Comparison of ENCODE assay signal across 9 cellular contexts in the genomic region with DNA sequence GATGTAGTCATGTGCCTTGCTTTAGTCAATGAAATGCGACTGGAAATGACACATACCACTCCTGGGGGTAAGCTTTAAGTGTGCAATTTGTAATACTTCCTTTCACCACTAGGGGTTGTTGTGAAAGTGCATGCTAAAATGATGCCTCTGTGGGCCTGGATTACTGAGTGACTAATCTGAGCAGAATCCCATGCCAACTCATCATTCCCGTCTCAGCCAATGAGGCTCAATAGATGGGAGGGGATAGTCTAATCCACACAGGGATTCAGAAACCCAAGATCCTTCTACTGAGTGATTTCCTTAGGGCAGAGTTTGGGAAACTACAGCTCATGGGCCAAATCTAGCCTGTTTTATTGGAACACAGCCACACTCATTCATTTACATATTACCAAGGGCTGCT. TPM values are rescaled to one million over a fixed set of nuclear protein-coding genes. Genes with fewer than 3 reads are reported as not detected.
DNase-seq lines count a peak whose midpoint lies in the region; ATAC-seq and TF ChIP-seq lines count a peak whose summit lies in the region.
"Had no signal": no experiment of that assay in that cellular context is flagged by ENCODE, and none has a peak within 500 bp of the region (broad histone marks: within the 10 kb centered on the region; RNA-seq: fewer than 3 reads in every experiment).

No MANE protein-coding gene starts in this region.

- no peaks in the 10 kb centered on the region for H3K27me3 ChIP-seq in MG63
- no peaks in the 10 kb centered on the region for H3K27me3 ChIP-seq in naive thymus-derived CD4-positive, alpha-beta T cell (ENCODE audit: control insufficient read depth in 2 of 2, insufficient read depth in 2 of 2, low read length in 2 of 2)
- H3K27me3 ChIP-seq: BLaER1 treated with 17β-estradiol and CSF1 and Interleukin-3, amounts not matched to agents 10 nM and 100 nM had no signal

- H3K27ac Mint-ChIP-seq in brain: no peak overlapping the region
- H3K27ac Mint-ChIP-seq in naive thymus-derived CD4-positive, alpha-beta T cell: no peak overlapping the region
- no peak overlapping the region for H3K27ac Mint-ChIP-seq in T-helper 2 cell treated with Interferon-gamma antibody and Interleukin-4, amounts not matched to agents 5 μg/mL and 100 μg/mL, for 36 hours

- H3K4me1 Mint-ChIP-seq in brain: no peaks in the 10 kb centered on the region
- H3K4me1 Mint-ChIP-seq in naive thymus-derived CD4-positive, alpha-beta T cell: no peaks in the 10 kb centered on the region
- no peaks in the 10 kb centered on the region for H3K4me1 Mint-ChIP-seq in T-helper 2 cell treated with Interferon-gamma antibody and Interleukin-4, amounts not matched to agents 5 μg/mL and 100 μg/mL, for 36 hours (ENCODE audit: low read depth)

- no peaks in the 10 kb centered on the region for H3K9me3 ChIP-seq in MG63
- no peaks in the 10 kb centered on the region for H3K9me3 ChIP-seq in naive thymus-derived CD4-positive, alpha-beta T cell (ENCODE audit: control insufficient read depth in 2 of 3, low read length in 3 of 3)

- POLR2A ChIA-PET in naive thymus-derived CD4-positive, alpha-beta T cell (lab: Charles Lee): no interaction called here

- H3K27me3 Mint-ChIP-seq in brain: peaks cover 10% of the 10 kb centered on the region
- no peaks in the 10 kb centered on the region for H3K27me3 Mint-ChIP-seq in naive thymus-derived CD4-positive, alpha-beta T cell
- H3K27me3 Mint-ChIP-seq in T-helper 2 cell treated with Interferon-gamma antibody and Interleukin-4, amounts not matched to agents 5 μg/mL and 100 μg/mL, for 36 hours (ENCODE audit: low read depth): no peaks in the 10 kb centered on the region

- CTCF ChIA-PET in naive thymus-derived CD4-positive, alpha-beta T cell (lab: Charles Lee): interaction anchor here (0.7 to 1.0 kb wide), 2 partner anchors 22 to 212 kb away, joined by 3 read pairs; no protein-coding TSS in a partner anchor

- no peaks in the 10 kb centered on the region for H3K36me3 Mint-ChIP-seq in brain
- H3K36me3 Mint-ChIP-seq in naive thymus-derived CD4-positive, alpha-beta T cell: no peaks in the 10 kb centered on the region
- no peaks in the 10 kb centered on the region for H3K36me3 Mint-ChIP-seq in T-helper 2 cell treated with Interferon-gamma antibody and Interleukin-4, amounts not matched to agents 5 μg/mL and 100 μg/mL, for 36 hours (ENCODE audit: low read depth)

- H3K27ac ChIP-seq in naive thymus-derived CD4-positive, alpha-beta T cell (ENCODE audit: low read depth, low read length): no peak overlapping the region
- H3K27ac ChIP-seq: BLaER1 treated with 17β-estradiol and CSF1 and Interleukin-3, amounts not matched to agents 10 nM and 100 nM had no signal

- TF ChIP-seq CTCF in brain (conservative IDR thresholded peaks at IDR 0.05): peak; percentile 31 to 62

- no peaks in the 10 kb centered on the region for H3K36me3 ChIP-seq in MG63
- H3K36me3 ChIP-seq in naive thymus-derived CD4-positive, alpha-beta T cell (ENCODE audit: control insufficient read depth in 2 of 3, insufficient read depth in 3 of 3, low read length in 3 of 3): no peaks in the 10 kb centered on the region
- H3K36me3 ChIP-seq: BLaER1 treated with 17β-estradiol and CSF1 and Interleukin-3, amounts not matched to agents 10 nM and 100 nM had no signal

- intact Hi-C loops in naive thymus-derived CD4-positive, alpha-beta T cell (cut with micrococcal nuclease): no loop called here

- no peaks in the 10 kb centered on the region for H3K4me1 ChIP-seq in naive thymus-derived CD4-positive, alpha-beta T cell (ENCODE audit: control insufficient read depth in 2 of 2, insufficient read depth in 2 of 2, low read length in 2 of 2)
- H3K4me1 ChIP-seq: BLaER1 treated with 17β-estradiol and CSF1 and Interleukin-3, amounts not matched to agents 10 nM and 100 nM had no signal

- H3K4me3 Mint-ChIP-seq in brain: no peak overlapping the region
- H3K4me3 Mint-ChIP-seq in naive thymus-derived CD4-positive, alpha-beta T cell: no peak overlapping the region
- no peak overlapping the region for H3K4me3 Mint-ChIP-seq in T-helper 2 cell treated with Interferon-gamma antibody and Interleukin-4, amounts not matched to agents 5 μg/mL and 100 μg/mL, for 36 hours

- peak; percentile 66 for ATAC-seq in GM21723 (IDR thresholded peaks at IDR 0.05; ENCODE audit: unreplicated experiment)
- peak; percentile 44 for ATAC-seq in naive thymus-derived CD4-positive, alpha-beta T cell

- H3K4me3 ChIP-seq in MG63: no peak overlapping the region
- H3K4me3 ChIP-seq in naive thymus-derived CD4-positive, alpha-beta T cell (ENCODE audit: low read length): no peak overlapping the region
- H3K4me3 ChIP-seq: BLaER1 treated with 17β-estradiol and CSF1 and Interleukin-3, amounts not matched to agents 10 nM and 100 nM had no signal

- peak; percentile 12 for DNase-seq in NCI-H1436 (lab: John Stamatoyannopoulos, UW)
- DNase-seq in NCI-H1436 treated with DMSO at 0.1 percent for 48 hours (lab: John Stamatoyannopoulos, UW): no peak
- DNase-seq in MG63: peak; percentile 39
- peak in 2 of 9 donors; percentile 9 to 18 for DNase-seq in naive thymus-derived CD4-positive, alpha-beta T cell
- no peak for DNase-seq in T-helper 2 cell treated with Interferon-gamma antibody and Interleukin-4, amounts not matched to agents 5 μg/mL and 100 μg/mL, for 36 hours (ENCODE audit: low spot score)
- no peak for DNase-seq in hippocampal formation (lab: John Stamatoyannopoulos, UW)

- H3K9me3 Mint-ChIP-seq in brain: peaks cover 0 to 3% (median 0%) of the 10 kb centered on the region in 5 experiments
- H3K9me3 Mint-ChIP-seq in naive thymus-derived CD4-positive, alpha-beta T cell: peaks cover 0 to 4% (median 0%) of the 10 kb centered on the region in 11 donors
- no peaks in the 10 kb centered on the region for H3K9me3 Mint-ChIP-seq in T-helper 2 cell treated with Interferon-gamma antibody and Interleukin-4, amounts not matched to agents 5 μg/mL and 100 μg/mL, for 36 hours

RNA-seq across cellular contexts. Expression of gene HRH4, which starts 54.0 kb away (rescaled TPM):
- 0.16 TPM in 1 of 2 replicates, not detected in the other for total RNA-seq in MG63 (2014; rRNA removed; shearing (Covaris generic); ENCODE audit: low replicate concordance)
- not detected for polyA plus RNA-seq in brain (ENCODE audit: insufficient read depth, low read depth, low replicate concordance)
- 1 to 10 TPM in 1 of 5 experiments, under 1 TPM in 3, not detected in 1; 0.19 to 3.7 (median 0.47) TPM for total RNA-seq in naive thymus-derived CD4-positive, alpha-beta T cell
- polyA plus RNA-seq in naive thymus-derived CD4-positive, alpha-beta T cell: not detected

Comparison
In these comparisons a context has a peak if more than half of its experiments do, and no peak if none do; other contexts are left out.
1. DNase-seq: peak in NCI-H1436 (single experiment) and MG63 (single experiment); none in NCI-H1436 treated with DMSO at 0.1 percent for 48 hours (single experiment), T-helper 2 cell treated with Interferon-gamma antibody and Interleukin-4, amounts not matched to agents 5 μg/mL and 100 μg/mL, for 36 hours (single experiment) and hippocampal formation (0 of 2).